Comparison of ENCODE assay signal across 8 cellular contexts in the genomic region with DNA sequence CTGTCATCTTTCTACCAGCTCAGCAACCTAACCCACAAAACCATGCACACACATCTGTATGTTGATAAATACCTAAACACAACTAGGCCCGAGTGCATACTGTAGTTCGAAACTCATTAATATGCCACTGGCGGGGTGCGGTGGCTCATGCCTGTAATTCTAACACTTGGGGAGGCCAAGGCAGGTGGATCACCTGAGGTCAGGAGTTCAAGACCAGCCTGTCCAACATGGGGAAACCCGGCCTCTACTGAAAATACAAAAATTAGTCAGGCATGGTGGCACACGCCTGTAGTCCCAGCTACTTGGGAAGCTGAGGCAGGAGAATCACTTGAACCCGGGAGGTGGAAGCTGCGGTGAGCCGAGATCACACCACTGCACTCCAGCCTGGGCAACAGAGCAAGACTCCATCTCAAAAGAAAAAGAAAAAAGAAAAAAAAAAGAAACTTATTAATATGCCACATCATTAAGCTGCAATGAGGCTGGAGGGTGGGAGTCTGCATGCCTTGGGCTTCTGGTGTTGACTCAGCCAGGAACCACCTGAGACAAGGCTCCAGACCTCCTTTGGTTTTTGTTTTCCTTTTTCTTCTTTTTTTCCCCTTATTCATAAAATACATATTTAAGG.
A peak's percentile ranks its signal among the peaks of the same experiment; 100 is the strongest.
DNase-seq lines count a peak whose midpoint lies in the region; ATAC-seq, FAIRE-seq and TF ChIP-seq lines count a peak whose summit lies in the region.
"Not testable (repeated sequence)": the region's sequence is repeated elsewhere in the genome, so short reads cannot be mapped to it uniquely, and the experiment has no call there.

No MANE protein-coding gene starts in this region.

- peak overlapping the region; percentile 64 for H3K4me2 ChIP-seq in GM12878 (ENCODE audit: control insufficient read depth, insufficient read depth)

- in situ Hi-C loops in GM12878 (cut with MboI): not testable (repeated sequence)

- peak overlapping the region; percentile 18 for H3K27ac Mint-ChIP-seq in T-helper 2 cell treated with Interferon-gamma antibody and Interleukin-4, amounts not matched to agents 5 μg/mL and 100 μg/mL, for 36 hours
- H3K27ac Mint-ChIP-seq in activated T-cell treated with anti-CD3 and anti-CD28 coated beads, Interleukin-2, amount 50 U/mL, for 72 hours: not testable (repeated sequence)

- H3K36me3 ChIP-seq in GM12878 (ENCODE audit: control insufficient read depth in 2 of 2, insufficient read depth in 2 of 2, low read length in 1 of 2): not testable (repeated sequence)

- not testable (repeated sequence) for H4K20me1 ChIP-seq in GM12878 (ENCODE audit: control insufficient read depth, insufficient read depth)

- TF ChIP-seq CTCF in GM12878 (IDR thresholded peaks at IDR 0.05 in 2 of 3, conservative IDR thresholded peaks at IDR 0.05 in 1 of 3; ENCODE audit: control insufficient read depth in 2 of 3, extremely low read depth in 1 of 3, insufficient read depth in 1 of 3, low read depth in 3 of 3, low read length in 3 of 3): not testable (repeated sequence)

- CTCF ChIA-PET in GM12878 (lab: Yijun Ruan, JAX): interaction anchor here (0.9 to 2.3 kb wide), 6 partner anchors 8 to 99 kb away, joined by 3 to 6 read pairs (median 4); no protein-coding TSS in a partner anchor

- RAD21 ChIA-PET in GM12878 (lab: Charles Lee; ENCODE audit: unreplicated experiment): interaction anchor here (0.6 to 1.4 kb wide), 5 partner anchors 16 to 377 kb away, joined by 3 to 10 read pairs (median 3); no protein-coding TSS in a partner anchor

- TF ChIP-seq RAD21 in GM12878 (IDR thresholded peaks at IDR 0.05; ENCODE audit: insufficient read depth, low read depth, low read length): not testable (repeated sequence)

- intact Hi-C loops in GM12878 (cut with micrococcal nuclease; ENCODE audit: unreplicated experiment): loop anchor here (5.0 to 10.0 kb wide), 2 partner anchors 193 to 390 kb away; no protein-coding TSS in a partner anchor

- peak; percentile 12; a peak in 1 of 4 replicates for TF ChIP-seq EP300 in GM12878 (IDR thresholded peaks at IDR 0.05; ENCODE audit: borderline replicate concordance in 1 of 2, control insufficient read depth in 1 of 2, low read depth in 2 of 2, low read length in 2 of 2)

- peaks cover 35% of the 10 kb centered on the region for H3K4me1 Mint-ChIP-seq in T-helper 2 cell treated with Interferon-gamma antibody and Interleukin-4, amounts not matched to agents 5 μg/mL and 100 μg/mL, for 36 hours (ENCODE audit: low read depth)
- peaks cover 30% of the 10 kb centered on the region for H3K4me1 Mint-ChIP-seq in activated T-cell treated with anti-CD3 and anti-CD28 coated beads, Interleukin-2, amount 50 U/mL, for 72 hours (ENCODE audit: low read depth)

- not testable (repeated sequence) for H3K9me3 ChIP-seq in GM12878 (replicated peaks; ENCODE audit: control insufficient read depth, insufficient read depth, low read length)

- peak; percentile 58 for FAIRE-seq in GM12892 (lab: Jason Lieb, UNC)
- FAIRE-seq in GM12878 (lab: Jason Lieb, UNC): not testable (repeated sequence)

- BruUV-seq in GM12878 (replicated peaks; lab: Mats Ljungman, UMichigan): not testable (repeated sequence)

- POLR2A ChIA-PET in GM12878 (lab: Charles Lee): interaction anchor here (0.6 to 1.0 kb wide), 2 partner anchors 9 to 267 kb away, joined by 4 read pairs; no protein-coding TSS in a partner anchor

- H2AFZ ChIP-seq in GM12878 (ENCODE audit: control insufficient read depth, low read depth, low read length): peak overlapping the region; percentile 54

- DNase-seq in GM12892 (ENCODE audit: insufficient read length); T-helper 2 cell treated with Interferon-gamma antibody and Interleukin-4, amounts not matched to agents 5 μg/mL and 100 μg/mL, for 36 hours (ENCODE audit: low spot score); GM12878 (ENCODE audit: low read depth, low spot score): not testable (repeated sequence)
- peak; percentile 16 to 25 for DNase-seq in activated T-cell treated with anti-CD3 and anti-CD28 coated beads, Interleukin-2, amount 50 U/mL, for 72 hours
- peak; percentile 8 for DNase-seq in superior temporal gyrus (ENCODE audit: extremely low spot score)

- SMC1A ChIA-PET in GM12878 (lab: Charles Lee; ENCODE audit: uncharacterized antibody, unreplicated experiment): interaction anchor here (0.5 to 1.8 kb wide), 9 partner anchors 9 to 454 kb away, joined by 3 to 8 read pairs (median 5); no protein-coding TSS in a partner anchor

- not testable (repeated sequence) for H3K4me3 ChIP-seq in GM12878

- H3K27ac ChIP-seq in GM12878 (ENCODE audit: control insufficient read depth, insufficient read depth): peak overlapping the region; percentile 58

- H3K27me3 Mint-ChIP-seq in T-helper 2 cell treated with Interferon-gamma antibody and Interleukin-4, amounts not matched to agents 5 μg/mL and 100 μg/mL, for 36 hours (ENCODE audit: low read depth); activated T-cell treated with anti-CD3 and anti-CD28 coated beads, Interleukin-2, amount 50 U/mL, for 72 hours (ENCODE audit: low read depth): not testable (repeated sequence)

- not testable (repeated sequence) for TF ChIP-seq POLR2A in GM12892 (IDR thresholded peaks at IDR 0.05; ENCODE audit: low read depth, low read length); GM12878 (IDR thresholded peaks at IDR 0.05; ENCODE audit: low read depth, low read length)

- not testable (repeated sequence) for H3K79me2 ChIP-seq in GM12878 (ENCODE audit: control insufficient read depth, insufficient read depth, low read length)

- not testable (repeated sequence) for H3K4me3 Mint-ChIP-seq in T-helper 2 cell treated with Interferon-gamma antibody and Interleukin-4, amounts not matched to agents 5 μg/mL and 100 μg/mL, for 36 hours
- peak overlapping the region; percentile 36 to 53 for H3K4me3 Mint-ChIP-seq in activated T-cell treated with anti-CD3 and anti-CD28 coated beads, Interleukin-2, amount 50 U/mL, for 72 hours

- not testable (repeated sequence) for H3K27me3 ChIP-seq in GM12878 (replicated peaks in 1 of 2; ENCODE audit: control insufficient read depth in 2 of 2, insufficient read depth in 2 of 2, low read length in 1 of 2)

- H3K9me3 Mint-ChIP-seq in T-helper 2 cell treated with Interferon-gamma antibody and Interleukin-4, amounts not matched to agents 5 μg/mL and 100 μg/mL, for 36 hours; activated T-cell treated with anti-CD3 and anti-CD28 coated beads, Interleukin-2, amount 50 U/mL, for 72 hours: not testable (repeated sequence)

- 17% methylated on average over 9 of the region's 9 CpGs for WGBS in GM12878 (ENCODE audit: insufficient coverage, insufficient replicate concordance, low lambda C conversion rate, missing lambda C conversion rate)

- H3K4me1 ChIP-seq in GM12878 (ENCODE audit: control insufficient read depth, insufficient read depth, low read length): peaks cover 11% of the 10 kb centered on the region

- peak; percentile 75 for ATAC-seq in GM19463 (IDR thresholded peaks at IDR 0.05; ENCODE audit: unreplicated experiment)
- peak; percentile 48 for ATAC-seq in HG02759 (IDR thresholded peaks at IDR 0.05; ENCODE audit: unreplicated experiment)
- ATAC-seq in HG03460 (IDR thresholded peaks at IDR 0.05; ENCODE audit: unreplicated experiment): peak; percentile 51
- peak; percentile 61 to 68 for ATAC-seq in activated T-cell treated with anti-CD3 and anti-CD28 coated beads, Interleukin-2, amount 50 U/mL, for 72 hours (replicated peaks in 1 of 2)
- ATAC-seq in GM12878: peak; percentile 92

- H3K36me3 Mint-ChIP-seq in T-helper 2 cell treated with Interferon-gamma antibody and Interleukin-4, amounts not matched to agents 5 μg/mL and 100 μg/mL, for 36 hours (ENCODE audit: low read depth): peaks cover 12% of the 10 kb centered on the region
- H3K36me3 Mint-ChIP-seq in activated T-cell treated with anti-CD3 and anti-CD28 coated beads, Interleukin-2, amount 50 U/mL, for 72 hours (ENCODE audit: insufficient read depth in 2 of 2): not testable (repeated sequence)

- not testable (repeated sequence) for H3K9ac ChIP-seq in GM12878 (ENCODE audit: control insufficient read depth, insufficient read depth, low read length)

TF ChIP-seq in GM12878, 131 proteins besides CTCF, POLR2A, EP300 and RAD21 (continues in another document):
- TF ChIP-seq, protein P1, sequence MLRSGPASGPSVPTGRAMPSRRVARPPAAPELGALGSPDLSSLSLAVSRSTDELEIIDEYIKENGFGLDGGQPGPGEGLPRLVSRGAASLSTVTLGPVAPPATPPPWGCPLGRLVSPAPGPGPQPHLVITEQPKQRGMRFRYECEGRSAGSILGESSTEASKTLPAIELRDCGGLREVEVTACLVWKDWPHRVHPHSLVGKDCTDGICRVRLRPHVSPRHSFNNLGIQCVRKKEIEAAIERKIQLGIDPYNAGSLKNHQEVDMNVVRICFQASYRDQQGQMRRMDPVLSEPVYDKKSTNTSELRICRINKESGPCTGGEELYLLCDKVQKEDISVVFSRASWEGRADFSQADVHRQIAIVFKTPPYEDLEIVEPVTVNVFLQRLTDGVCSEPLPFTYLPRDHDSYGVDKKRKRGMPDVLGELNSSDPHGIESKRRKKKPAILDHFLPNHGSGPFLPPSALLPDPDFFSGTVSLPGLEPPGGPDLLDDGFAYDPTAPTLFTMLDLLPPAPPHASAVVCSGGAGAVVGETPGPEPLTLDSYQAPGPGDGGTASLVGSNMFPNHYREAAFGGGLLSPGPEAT (IDR thresholded peaks at IDR 0.05; ENCODE audit: low read depth): peak; percentile 80; the same call in 1 of the 2 replicates
- TF ChIP-seq, protein P2, sequence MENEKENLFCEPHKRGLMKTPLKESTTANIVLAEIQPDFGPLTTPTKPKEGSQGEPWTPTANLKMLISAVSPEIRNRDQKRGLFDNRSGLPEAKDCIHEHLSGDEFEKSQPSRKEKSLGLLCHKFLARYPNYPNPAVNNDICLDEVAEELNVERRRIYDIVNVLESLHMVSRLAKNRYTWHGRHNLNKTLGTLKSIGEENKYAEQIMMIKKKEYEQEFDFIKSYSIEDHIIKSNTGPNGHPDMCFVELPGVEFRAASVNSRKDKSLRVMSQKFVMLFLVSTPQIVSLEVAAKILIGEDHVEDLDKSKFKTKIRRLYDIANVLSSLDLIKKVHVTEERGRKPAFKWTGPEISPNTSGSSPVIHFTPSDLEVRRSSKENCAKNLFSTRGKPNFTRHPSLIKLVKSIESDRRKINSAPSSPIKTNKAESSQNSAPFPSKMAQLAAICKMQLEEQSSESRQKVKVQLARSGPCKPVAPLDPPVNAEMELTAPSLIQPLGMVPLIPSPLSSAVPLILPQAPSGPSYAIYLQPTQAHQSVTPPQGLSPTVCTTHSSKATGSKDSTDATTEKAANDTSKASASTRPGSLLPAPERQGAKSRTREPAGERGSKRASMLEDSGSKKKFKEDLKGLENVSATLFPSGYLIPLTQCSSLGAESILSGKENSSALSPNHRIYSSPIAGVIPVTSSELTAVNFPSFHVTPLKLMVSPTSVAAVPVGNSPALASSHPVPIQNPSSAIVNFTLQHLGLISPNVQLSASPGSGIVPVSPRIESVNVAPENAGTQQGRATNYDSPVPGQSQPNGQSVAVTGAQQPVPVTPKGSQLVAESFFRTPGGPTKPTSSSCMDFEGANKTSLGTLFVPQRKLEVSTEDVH (IDR thresholded peaks at IDR 0.05; ENCODE audit: low read depth, partially characterized antibody): peak; percentile 29
- TF ChIP-seq NBN (IDR thresholded peaks at IDR 0.05) (peak; percentile 71), POU2F2 (IDR thresholded peaks at IDR 0.05; ENCODE audit: borderline replicate concordance, low read depth, low read length) (peak; percentile 29; the same call in 1 of the 3 replicates)
